ENCODE assay signal across 12 cellular contexts in genomic region chr3:82088749-82089148, GRCh38.
A peak's percentile ranks its signal among the peaks of the same experiment; 100 is the strongest.
DNase-seq lines count a peak whose midpoint lies in the region; ATAC-seq and TF ChIP-seq lines count a peak whose summit lies in the region.
"Had no signal": no experiment of that assay in that cellular context is flagged by ENCODE, and none has a peak within 500 bp of the region (broad histone marks: within the 10 kb centered on the region; RNA-seq: fewer than 3 reads in every experiment).

No MANE protein-coding gene starts in this region.

- ATAC-seq in GM19351 (IDR thresholded peaks at IDR 0.05; ENCODE audit: unreplicated experiment): peak; percentile 89
- ATAC-seq in HG03095 (IDR thresholded peaks at IDR 0.05; ENCODE audit: unreplicated experiment): peak; percentile 78
- ATAC-seq in PC-3: no peak
- no peak for ATAC-seq in gastrocnemius medialis
- no peak for ATAC-seq in HG02678 (IDR thresholded peaks at IDR 0.05; ENCODE audit: unreplicated experiment)
- ATAC-seq: activated naive CD8-positive, alpha-beta T cell treated with anti-CD3 and anti-CD28 coated beads, Interleukin-2, amount 50 U/mL, for 24 hours; heart left ventricle had no signal

- in situ Hi-C loops in gastrocnemius medialis (cut with MboI; ENCODE audit: low sequenced_read_pairs in 4 of 4): no loop called here

- no peak for DNase-seq in PC-3
- no peak for DNase-seq in gastrocnemius medialis
- no peak for DNase-seq in activated T-helper 2 cell treated with anti-CD3 and anti-CD28 coated beads, Interferon-gamma antibody, Interleukin-2, Interleukin-4, amounts not matched to agents 10 μg/mL and 5 μg/mL and 100 μg/mL, durations not matched to agents 14 hours and 24 hours and 36 hours (ENCODE audit: low spot score)
- DNase-seq: activated naive CD8-positive, alpha-beta T cell treated with anti-CD3 and anti-CD28 coated beads, Interleukin-2, amount 50 U/mL, for 24 hours; heart left ventricle; NCI-H1092 treated with DMSO at 0.1 percent for 48 hours; ovary had no signal

- H3K36me3 ChIP-seq in PC-3 (ENCODE audit: low read depth, low read length) (no peaks in the 10 kb centered on the region), skeletal muscle satellite cell (ENCODE audit: insufficient read depth, low read length) (no peaks in the 10 kb centered on the region), gastrocnemius medialis (no peaks in the 10 kb centered on the region)
- H3K36me3 ChIP-seq: heart left ventricle, ovary had no signal

- no peaks in the 10 kb centered on the region for H3K9me3 ChIP-seq in PC-3 (ENCODE audit: low read length)
- no peaks in the 10 kb centered on the region for H3K9me3 ChIP-seq in skeletal muscle satellite cell (replicated peaks; ENCODE audit: low read length)
- H3K9me3 ChIP-seq in gastrocnemius medialis: no peaks in the 10 kb centered on the region
- H3K9me3 ChIP-seq: heart left ventricle, ovary had no signal

- no peaks in the 10 kb centered on the region for H3K9me2 ChIP-seq in PC-3 (replicated peaks; ENCODE audit: low read length)

- H3K27me3 Mint-ChIP-seq in activated T-helper 2 cell treated with anti-CD3 and anti-CD28 coated beads, Interferon-gamma antibody, Interleukin-2, Interleukin-4, amounts not matched to agents 10 μg/mL and 5 μg/mL and 100 μg/mL, durations not matched to agents 14 hours and 24 hours and 36 hours (ENCODE audit: low read depth): no peaks in the 10 kb centered on the region
- H3K27me3 Mint-ChIP-seq: activated naive CD8-positive, alpha-beta T cell treated with anti-CD3 and anti-CD28 coated beads, Interleukin-2, amount 50 U/mL, for 24 hours; stimulated activated naive CD8-positive, alpha-beta T cell treated with anti-CD3 and anti-CD28 coated beads, Interleukin-15, Interleukin-2, amounts not matched to agents 100 ng/mL and 50 ng/mL, for 24 hours had no signal

- no peaks in the 10 kb centered on the region for H3K36me3 Mint-ChIP-seq in activated T-helper 2 cell treated with anti-CD3 and anti-CD28 coated beads, Interferon-gamma antibody, Interleukin-2, Interleukin-4, amounts not matched to agents 10 μg/mL and 5 μg/mL and 100 μg/mL, durations not matched to agents 14 hours and 24 hours and 36 hours (ENCODE audit: low read depth)

- no peaks in the 10 kb centered on the region for H4K20me1 ChIP-seq in PC-3 (ENCODE audit: low read length)

- H3K4me1 Mint-ChIP-seq in activated T-helper 2 cell treated with anti-CD3 and anti-CD28 coated beads, Interferon-gamma antibody, Interleukin-2, Interleukin-4, amounts not matched to agents 10 μg/mL and 5 μg/mL and 100 μg/mL, durations not matched to agents 14 hours and 24 hours and 36 hours (ENCODE audit: low read depth): no peaks in the 10 kb centered on the region
- H3K4me1 Mint-ChIP-seq: activated naive CD8-positive, alpha-beta T cell treated with anti-CD3 and anti-CD28 coated beads, Interleukin-2, amount 50 U/mL, for 24 hours had no signal

- H3K9ac ChIP-seq in PC-3 (ENCODE audit: low read length) (no peak overlapping the region), skeletal muscle satellite cell (ENCODE audit: low read depth, low read length) (peak overlapping the region; percentile 27)

- no peak overlapping the region for H3K4me3 Mint-ChIP-seq in activated T-helper 2 cell treated with anti-CD3 and anti-CD28 coated beads, Interferon-gamma antibody, Interleukin-2, Interleukin-4, amounts not matched to agents 10 μg/mL and 5 μg/mL and 100 μg/mL, durations not matched to agents 14 hours and 24 hours and 36 hours (ENCODE audit: low read depth)
- H3K4me3 Mint-ChIP-seq: activated naive CD8-positive, alpha-beta T cell treated with anti-CD3 and anti-CD28 coated beads, Interleukin-2, amount 50 U/mL, for 24 hours; stimulated activated naive CD8-positive, alpha-beta T cell treated with anti-CD3 and anti-CD28 coated beads, Interleukin-15, Interleukin-2, amounts not matched to agents 100 ng/mL and 50 ng/mL, for 24 hours had no signal

- H2AFZ ChIP-seq in PC-3 (ENCODE audit: low read length): peak overlapping the region; percentile 54

- H3K4me3 ChIP-seq in PC-3 (ENCODE audit: low read length) (no peak overlapping the region), skeletal muscle satellite cell (ENCODE audit: low read length) (no peak overlapping the region), gastrocnemius medialis (no peak overlapping the region)
- H3K4me3 ChIP-seq: heart left ventricle, ovary had no signal

- no peak overlapping the region for H3K27ac Mint-ChIP-seq in activated T-helper 2 cell treated with anti-CD3 and anti-CD28 coated beads, Interferon-gamma antibody, Interleukin-2, Interleukin-4, amounts not matched to agents 10 μg/mL and 5 μg/mL and 100 μg/mL, durations not matched to agents 14 hours and 24 hours and 36 hours
- H3K27ac Mint-ChIP-seq: activated naive CD8-positive, alpha-beta T cell treated with anti-CD3 and anti-CD28 coated beads, Interleukin-2, amount 50 U/mL, for 24 hours; stimulated activated naive CD8-positive, alpha-beta T cell treated with anti-CD3 and anti-CD28 coated beads, Interleukin-15, Interleukin-2, amounts not matched to agents 100 ng/mL and 50 ng/mL, for 24 hours had no signal

- no peaks in the 10 kb centered on the region for H3F3A ChIP-seq in PC-3 (ENCODE audit: low read length, unreplicated experiment)

- no peak for TF ChIP-seq CTCF in PC-3 (conservative IDR thresholded peaks at IDR 0.05; ENCODE audit: low read depth, low read length)
- no peak for TF ChIP-seq CTCF in gastrocnemius medialis (IDR thresholded peaks at IDR 0.05 in 4 of 5, conservative IDR thresholded peaks at IDR 0.05 in 1 of 5)

- H3K9me3 Mint-ChIP-seq in activated T-helper 2 cell treated with anti-CD3 and anti-CD28 coated beads, Interferon-gamma antibody, Interleukin-2, Interleukin-4, amounts not matched to agents 10 μg/mL and 5 μg/mL and 100 μg/mL, durations not matched to agents 14 hours and 24 hours and 36 hours: no peaks in the 10 kb centered on the region

- BruUV-seq in PC-3 (replicated peaks; lab: Mats Ljungman, UMichigan): no TSS peak

- no peaks in the 10 kb centered on the region for H3K27me3 ChIP-seq in PC-3 (ENCODE audit: low read length)
- H3K27me3 ChIP-seq in skeletal muscle satellite cell (ENCODE audit: control insufficient read depth, insufficient read depth, low read length): no peaks in the 10 kb centered on the region
- no peaks in the 10 kb centered on the region for H3K27me3 ChIP-seq in gastrocnemius medialis
- H3K27me3 ChIP-seq: heart left ventricle, ovary had no signal

- POLR2A ChIA-PET in PC-3 (lab: Charles Lee; ENCODE audit: unreplicated experiment): no interaction called here

- H3K4me1 ChIP-seq in PC-3 (ENCODE audit: insufficient read depth, low read length) (peaks cover 41% of the 10 kb centered on the region), skeletal muscle satellite cell (ENCODE audit: control insufficient read depth, insufficient read depth, low read length) (peaks cover 30% of the 10 kb centered on the region), gastrocnemius medialis (no peaks in the 10 kb centered on the region)

- intact Hi-C loops in PC-3 (cut with micrococcal nuclease) (loop anchor here (5.0 to 10.0 kb wide), 3 partner anchors 36 to 386 kb away; no protein-coding TSS in a partner anchor), gastrocnemius medialis (cut with DNase I; ENCODE audit: low total_unique reads) (no loop called here)
- intact Hi-C loops in activated T-helper 2 cell treated with anti-CD3 and anti-CD28 coated beads, Interferon-gamma antibody, Interleukin-2, Interleukin-4, amounts not matched to agents 10 μg/mL and 5 μg/mL and 100 μg/mL, durations not matched to agents 14 hours and 24 hours and 36 hours (cut with micrococcal nuclease): no loop called here

- H3K4me2 ChIP-seq in PC-3 (ENCODE audit: low read length) (no peak overlapping the region), skeletal muscle satellite cell (ENCODE audit: low read length) (no peak overlapping the region)

- CTCF ChIA-PET in PC-3 (lab: Charles Lee): no interaction called here

- H3K79me2 ChIP-seq in PC-3 (ENCODE audit: low read length): no peaks in the 10 kb centered on the region

- H3K27ac ChIP-seq in PC-3 (ENCODE audit: low read length): peak overlapping the region; percentile 58
- no peak overlapping the region for H3K27ac ChIP-seq in gastrocnemius medialis
- H3K27ac ChIP-seq: heart left ventricle, ovary had no signal

- TF ChIP-seq POLR2A in gastrocnemius medialis (IDR thresholded peaks at IDR 0.05): no peak

Comparison
In these comparisons a context has a peak if more than half of its experiments do, and no peak if none do; other contexts are left out.
1. ATAC-seq: peak in GM19351 (single experiment) and HG03095 (single experiment); none in PC-3 (single experiment), gastrocnemius medialis (0 of 2) and HG02678 (single experiment).